In the genomic region with DNA sequence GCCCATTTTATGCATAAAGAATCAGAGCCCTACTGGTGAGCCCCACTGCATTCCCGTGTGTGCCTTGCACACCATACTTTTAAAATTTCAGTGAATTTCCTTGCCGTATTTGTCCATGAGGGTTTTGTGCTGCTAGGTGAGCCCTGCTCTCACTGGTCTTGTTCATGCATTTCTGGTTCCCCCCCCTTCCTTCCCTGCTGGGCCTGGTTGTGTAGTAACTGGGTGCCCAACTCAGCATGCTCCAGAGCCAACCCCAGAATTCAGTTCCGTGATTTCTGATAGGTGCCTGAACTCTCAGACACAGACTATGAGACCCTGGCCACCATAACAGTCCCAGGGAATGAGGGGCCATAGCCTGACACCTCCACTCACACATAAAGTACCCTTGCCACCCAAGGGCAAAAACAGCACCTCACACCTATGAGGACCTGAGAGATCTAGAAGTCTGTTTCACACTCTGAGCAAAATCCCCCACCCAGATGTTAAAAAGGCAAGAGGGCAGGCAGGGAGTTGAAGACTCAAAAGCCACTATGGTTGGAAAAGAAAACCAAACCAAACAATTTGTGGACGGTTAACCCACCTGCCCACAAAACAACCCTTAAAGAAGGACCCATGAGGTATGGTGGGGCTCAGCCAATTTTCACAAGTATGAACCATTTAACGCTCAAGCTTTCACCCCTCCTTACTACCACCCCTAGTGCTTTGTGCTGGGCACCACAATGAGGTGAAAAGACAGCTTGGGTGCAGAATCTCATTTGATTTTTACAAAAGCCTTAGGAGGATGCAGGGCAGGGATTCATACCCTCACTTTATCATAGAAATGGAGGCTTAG, we compare ENCODE assay signal across 27 cellular contexts. TPM values are rescaled to one million over a fixed set of nuclear protein-coding genes. Genes with fewer than 3 reads are reported as not detected.
DNase-seq lines count a peak whose midpoint lies in the region; ATAC-seq and TF ChIP-seq lines count a peak whose summit lies in the region.
"Had no signal": no experiment of that assay in that cellular context is flagged by ENCODE, and none has a peak within 500 bp of the region (broad histone marks: within the 10 kb centered on the region; RNA-seq: fewer than 3 reads in every experiment).

No MANE protein-coding gene starts in this region.

- intact Hi-C loops in dendritic cell treated with granulocyte-macrophage colony-stimulating factor and Interleukin-4, amounts not matched to agents 40 ng/mL and 50 ng/mL, for 4 days (cut with micrococcal nuclease) = no loop called here

- H3K4me3 ChIP-seq in effector memory CD4-positive, alpha-beta T cell (ENCODE audit: insufficient read depth, low read depth, low read length, poor library complexity, severe bottlenecking) = no peak overlapping the region
- H3K4me3 ChIP-seq: ascending aorta, GM23338, left lung, SJSA1, upper lobe of left lung had no signal

- no peaks in the 10 kb centered on the region for H3K27me3 ChIP-seq in effector memory CD4-positive, alpha-beta T cell (replicated peaks; ENCODE audit: control insufficient read depth, insufficient read depth, low read length, poor library complexity, severe bottlenecking)
- H3K27me3 ChIP-seq: ascending aorta, left lung, SJSA1, upper lobe of left lung had no signal

- no peak for TF ChIP-seq CTCF in GM20000 (IDR thresholded peaks at IDR 0.05; ENCODE audit: extremely low read depth, missing control alignments)
- TF ChIP-seq CTCF in chondrocyte (IDR thresholded peaks at IDR 0.05) = no peak

- no peak overlapping the region for H3K4me3 Mint-ChIP-seq in activated CD8-positive, alpha-beta memory T cell treated with anti-CD3 and anti-CD28 coated beads, Interleukin-2, amount 10 ng/mL, durations not matched to agents 7 days and 5 days
- no peak overlapping the region for H3K4me3 Mint-ChIP-seq in dendritic cell treated with granulocyte-macrophage colony-stimulating factor and Interleukin-4, amounts not matched to agents 40 ng/mL and 50 ng/mL, for 4 days
- H3K4me3 Mint-ChIP-seq in chondrocyte (ENCODE audit: unreplicated experiment) = no peak overlapping the region
- H3K4me3 Mint-ChIP-seq: GM23338, HFFc6, nephron had no signal

- H3K36me3 Mint-ChIP-seq in activated CD8-positive, alpha-beta memory T cell treated with anti-CD3 and anti-CD28 coated beads, Interleukin-2, amount 10 ng/mL, durations not matched to agents 7 days and 5 days = peaks cover 8% of the 10 kb centered on the region
- no peaks in the 10 kb centered on the region for H3K36me3 Mint-ChIP-seq in dendritic cell treated with granulocyte-macrophage colony-stimulating factor and Interleukin-4, amounts not matched to agents 40 ng/mL and 50 ng/mL, for 4 days (ENCODE audit: low read depth)
- H3K36me3 Mint-ChIP-seq in chondrocyte (ENCODE audit: low read depth) = no peaks in the 10 kb centered on the region
- H3K36me3 Mint-ChIP-seq: activated naive CD4-positive, alpha-beta T cell treated with anti-CD3 and anti-CD28 coated beads, Interleukin-2, amount 50 U/mL, for 72 hours had no signal

- H3K36me3 ChIP-seq in effector memory CD4-positive, alpha-beta T cell (ENCODE audit: control insufficient read depth, insufficient read depth, low read length) = no peaks in the 10 kb centered on the region
- H3K36me3 ChIP-seq: ascending aorta, left lung, SJSA1, upper lobe of left lung had no signal

- no peak for DNase-seq in activated CD8-positive, alpha-beta memory T cell treated with anti-CD3 and anti-CD28 coated beads, Interleukin-2, amount 10 ng/mL, durations not matched to agents 7 days and 5 days
- no peak for DNase-seq in activated CD8-positive, alpha-beta memory T cell treated with anti-CD3 and anti-CD28 coated beads for 24 hours
- DNase-seq in GM20000 (ENCODE audit: low spot score) (peak; percentile 2), chondrocyte (ENCODE audit: low spot score) (no peak), nucleus accumbens (lab: John Stamatoyannopoulos, UW) (no peak)
- DNase-seq in stimulated activated CD8-positive, alpha-beta memory T cell treated with anti-CD3 and anti-CD28 coated beads, Interleukin-4, amount 100 ng/mL, for 48 hours = peak; percentile 23
- DNase-seq in effector memory CD4-positive, alpha-beta T cell = no peak
- DNase-seq: activated CD4-positive, alpha-beta T cell treated with anti-CD3 and anti-CD28 coated beads for 1 hour; HFFc6; left lung; NCI-H1417 treated with DMSO at 0.1 percent for 48 hours; NCI-H446 treated with DMSO at 0.1 percent for 48 hours; NCI-H82; RPMI8226; upper lobe of left lung had no signal

- H3K27ac Mint-ChIP-seq in activated CD8-positive, alpha-beta memory T cell treated with anti-CD3 and anti-CD28 coated beads, Interleukin-2, amount 10 ng/mL, durations not matched to agents 7 days and 5 days = peak overlapping the region; percentile 0
- H3K27ac Mint-ChIP-seq in dendritic cell treated with granulocyte-macrophage colony-stimulating factor and Interleukin-4, amounts not matched to agents 40 ng/mL and 50 ng/mL, for 4 days = peak overlapping the region; percentile 100
- no peak overlapping the region for H3K27ac Mint-ChIP-seq in chondrocyte (ENCODE audit: unreplicated experiment)
- H3K27ac Mint-ChIP-seq: GM23338, HFFc6, nephron had no signal

- H3K9me3 Mint-ChIP-seq in activated CD8-positive, alpha-beta memory T cell treated with anti-CD3 and anti-CD28 coated beads, Interleukin-2, amount 10 ng/mL, durations not matched to agents 7 days and 5 days (ENCODE audit: low read depth) = no peaks in the 10 kb centered on the region
- no peaks in the 10 kb centered on the region for H3K9me3 Mint-ChIP-seq in dendritic cell treated with granulocyte-macrophage colony-stimulating factor and Interleukin-4, amounts not matched to agents 40 ng/mL and 50 ng/mL, for 4 days
- H3K9me3 Mint-ChIP-seq in chondrocyte (ENCODE audit: low read depth) = no peaks in the 10 kb centered on the region
- H3K9me3 Mint-ChIP-seq: activated naive CD4-positive, alpha-beta T cell treated with anti-CD3 and anti-CD28 coated beads, Interleukin-2, amount 50 U/mL, for 72 hours; activated T-helper 2 cell treated with anti-CD3 and anti-CD28 coated beads, Interferon-gamma antibody, Interleukin-2, Interleukin-4, amounts not matched to agents 10 μg/mL and 5 μg/mL and 100 μg/mL, durations not matched to agents 14 hours and 24 hours and 36 hours; GM23338; HFFc6; nephron had no signal

- H3K27me3 Mint-ChIP-seq in activated CD8-positive, alpha-beta memory T cell treated with anti-CD3 and anti-CD28 coated beads, Interleukin-2, amount 10 ng/mL, durations not matched to agents 7 days and 5 days = no peaks in the 10 kb centered on the region
- H3K27me3 Mint-ChIP-seq in dendritic cell treated with granulocyte-macrophage colony-stimulating factor and Interleukin-4, amounts not matched to agents 40 ng/mL and 50 ng/mL, for 4 days = no peaks in the 10 kb centered on the region
- H3K27me3 Mint-ChIP-seq in chondrocyte (ENCODE audit: low read depth) = peaks cover 5% of the 10 kb centered on the region

- H3K27ac ChIP-seq in effector memory CD4-positive, alpha-beta T cell (ENCODE audit: insufficient read depth, low read length, poor library complexity, severe bottlenecking) = no peak overlapping the region
- H3K27ac ChIP-seq: ascending aorta, KMS-11, parathyroid adenoma, SJSA1 had no signal

- H3K9me3 ChIP-seq in effector memory CD4-positive, alpha-beta T cell (ENCODE audit: control insufficient read depth, low read length) = no peaks in the 10 kb centered on the region
- H3K9me3 ChIP-seq: ascending aorta, left lung, SJSA1, upper lobe of left lung had no signal

- CTCF ChIA-PET in activated CD8-positive, alpha-beta memory T cell treated with anti-CD3 and anti-CD28 coated beads, Interleukin-2, amount 10 ng/mL, durations not matched to agents 7 days and 5 days (lab: Charles Lee) = interaction anchor here (1.0 to 12.3 kb wide), 5 partner anchors 18 to 84 kb away, joined by 3 to 131 read pairs (median 4); no protein-coding TSS in a partner anchor

- ATAC-seq in activated CD8-positive, alpha-beta memory T cell treated with anti-CD3 and anti-CD28 coated beads, Interleukin-2, amount 10 ng/mL, durations not matched to agents 7 days and 5 days = no peak
- ATAC-seq: GM23338, left lung had no signal

- H3K4me1 Mint-ChIP-seq in activated CD8-positive, alpha-beta memory T cell treated with anti-CD3 and anti-CD28 coated beads, Interleukin-2, amount 10 ng/mL, durations not matched to agents 7 days and 5 days = peaks cover 54% of the 10 kb centered on the region
- peaks cover 68% of the 10 kb centered on the region for H3K4me1 Mint-ChIP-seq in dendritic cell treated with granulocyte-macrophage colony-stimulating factor and Interleukin-4, amounts not matched to agents 40 ng/mL and 50 ng/mL, for 4 days (ENCODE audit: low read depth)
- peaks cover 9% of the 10 kb centered on the region for H3K4me1 Mint-ChIP-seq in chondrocyte (ENCODE audit: low read depth)
- H3K4me1 Mint-ChIP-seq: GM23338 had no signal

- H3K4me1 ChIP-seq in effector memory CD4-positive, alpha-beta T cell (ENCODE audit: control insufficient read depth, insufficient read depth, low read length, poor library complexity, severe bottlenecking) = peaks cover 38% of the 10 kb centered on the region
- H3K4me1 ChIP-seq: ascending aorta, parathyroid adenoma, SJSA1 had no signal

RNA-seq across cellular contexts. Expression of gene IL10RA, which starts 16.8 kb away (rescaled TPM):
- 100 to 1,000 TPM; 247 to 260 TPM for total RNA-seq in activated CD8-positive, alpha-beta memory T cell treated with anti-CD3 and anti-CD28 coated beads, Interleukin-2, amount 10 ng/mL, durations not matched to agents 7 days and 5 days
- 0.12 to 0.77 TPM in 2 of 3 replicates, not detected in the other for total RNA-seq in chondrocyte
- total RNA-seq: A673, HFFc6, SJSA1 had no signal

RNA-seq across cellular contexts. Expression of gene TMPRSS13, which starts 40.2 kb away (rescaled TPM):
- total RNA-seq in activated CD8-positive, alpha-beta memory T cell treated with anti-CD3 and anti-CD28 coated beads, Interleukin-2, amount 10 ng/mL, durations not matched to agents 7 days and 5 days = 1 to 10 TPM; 1.7 to 2.0 TPM
- total RNA-seq in chondrocyte = not detected in 3 replicates
- total RNA-seq: A673, ascending aorta, cardiac septum, fibroblast of lung, HFFc6, SJSA1 had no signal

Comparison
In these comparisons a context has a peak if more than half of its experiments do, and no peak if none do; other contexts are left out.
1. DNase-seq: peak in GM20000 (single experiment) and stimulated activated CD8-positive, alpha-beta memory T cell treated with anti-CD3 and anti-CD28 coated beads, Interleukin-4, amount 100 ng/mL, for 48 hours (single experiment); none in activated CD8-positive, alpha-beta memory T cell treated with anti-CD3 and anti-CD28 coated beads, Interleukin-2, amount 10 ng/mL, durations not matched to agents 7 days and 5 days (single experiment), activated CD8-positive, alpha-beta memory T cell treated with anti-CD3 and anti-CD28 coated beads for 24 hours (single experiment), chondrocyte (single experiment), nucleus accumbens (0 of 56) and effector memory CD4-positive, alpha-beta T cell (0 of 3).
2. RNA of gene IL10RA, which starts 16.8 kb away (total RNA-seq): 247 to 260 TPM in activated CD8-positive, alpha-beta memory T cell treated with anti-CD3 and anti-CD28 coated beads, Interleukin-2, amount 10 ng/mL, durations not matched to agents 7 days and 5 days; 0.12 to 0.77 TPM in chondrocyte; every median in the first group is over 100 times any median in the second.